ENCODE assay signal across 8 cellular contexts in genomic region chr7:142855401-142855743, GRCh38. TPM values are rescaled to one million over a fixed set of nuclear protein-coding genes. Genes with fewer than 3 reads are reported as not detected.
A peak's percentile ranks its signal among the peaks of the same experiment; 100 is the strongest.
DNase-seq lines count a peak whose midpoint lies in the region; ATAC-seq and TF ChIP-seq lines count a peak whose summit lies in the region.

No MANE protein-coding gene starts in this region.

- no peak for DNase-seq in activated CD4-positive, alpha-beta T cell treated with anti-CD3 and anti-CD28 coated beads, Interleukin-2, amount 10 ng/mL, durations not matched to agents 24 days and 14 days
- DNase-seq in activated CD4-positive, alpha-beta T cell treated with anti-CD3 and anti-CD28 coated beads for 48 hours, result no peak
- DNase-seq in WERI-Rb-1, result no peak
- DNase-seq in NCI-H1436 (lab: John Stamatoyannopoulos, UW), result no peak
- no peak for DNase-seq in glomerular visceral epithelial cell (ENCODE audit: extremely low spot score)

- no peak for TF ChIP-seq CTCF in WERI-Rb-1 (IDR thresholded peaks at IDR 0.05; ENCODE audit: low read depth, low read length)

- H3K4me1 Mint-ChIP-seq in activated CD4-positive, alpha-beta T cell treated with anti-CD3 and anti-CD28 coated beads, Interleukin-2, amount 10 ng/mL, durations not matched to agents 24 days and 14 days, result peaks cover 14% of the 10 kb centered on the region
- peaks cover 12% of the 10 kb centered on the region for H3K4me1 Mint-ChIP-seq in stimulated activated naive CD8-positive, alpha-beta T cell treated with anti-CD3 and anti-CD28 coated beads, Interleukin-15, Interleukin-2, amounts not matched to agents 100 ng/mL and 50 ng/mL, for 24 hours (ENCODE audit: low read depth)

- no peak overlapping the region for H3K9ac ChIP-seq in iPS-15b (ENCODE audit: low read depth, low read length)

- H3K9me3 Mint-ChIP-seq in activated CD4-positive, alpha-beta T cell treated with anti-CD3 and anti-CD28 coated beads, Interleukin-2, amount 10 ng/mL, durations not matched to agents 24 days and 14 days, result no peaks in the 10 kb centered on the region
- H3K9me3 Mint-ChIP-seq in stimulated activated naive CD8-positive, alpha-beta T cell treated with anti-CD3 and anti-CD28 coated beads, Interleukin-15, Interleukin-2, amounts not matched to agents 100 ng/mL and 50 ng/mL, for 24 hours, result no peaks in the 10 kb centered on the region

- H3K4me3 ChIP-seq in WERI-Rb-1 (ENCODE audit: low read depth, low read length), result peak overlapping the region; percentile 74
- peak overlapping the region; percentile 71 for H3K4me3 ChIP-seq in iPS-15b (ENCODE audit: low read depth, low read length)

- no peaks in the 10 kb centered on the region for H3K36me3 Mint-ChIP-seq in activated CD4-positive, alpha-beta T cell treated with anti-CD3 and anti-CD28 coated beads, Interleukin-2, amount 10 ng/mL, durations not matched to agents 24 days and 14 days (ENCODE audit: low read depth)
- H3K36me3 Mint-ChIP-seq in stimulated activated naive CD8-positive, alpha-beta T cell treated with anti-CD3 and anti-CD28 coated beads, Interleukin-15, Interleukin-2, amounts not matched to agents 100 ng/mL and 50 ng/mL, for 24 hours (ENCODE audit: low read depth), result no peaks in the 10 kb centered on the region

- H3K9me3 ChIP-seq in WERI-Rb-1 (ENCODE audit: severe bottlenecking) (no peaks in the 10 kb centered on the region), iPS-15b (ENCODE audit: control insufficient read depth, insufficient read depth, low read length) (no peaks in the 10 kb centered on the region)

- peaks cover 2% of the 10 kb centered on the region for H3K4me1 ChIP-seq in iPS-15b (ENCODE audit: control insufficient read depth, insufficient read depth, low read length)

- H3K27ac Mint-ChIP-seq in activated CD4-positive, alpha-beta T cell treated with anti-CD3 and anti-CD28 coated beads, Interleukin-2, amount 10 ng/mL, durations not matched to agents 24 days and 14 days, result no peak overlapping the region
- no peak overlapping the region for H3K27ac Mint-ChIP-seq in stimulated activated naive CD8-positive, alpha-beta T cell treated with anti-CD3 and anti-CD28 coated beads, Interleukin-15, Interleukin-2, amounts not matched to agents 100 ng/mL and 50 ng/mL, for 24 hours

- no peak for ATAC-seq in HG03457 (IDR thresholded peaks at IDR 0.05; ENCODE audit: unreplicated experiment)

- H3K27me3 ChIP-seq in WERI-Rb-1 (ENCODE audit: insufficient read depth, low read depth, severe bottlenecking) (peaks cover 7% of the 10 kb centered on the region), iPS-15b (ENCODE audit: control insufficient read depth, insufficient read depth, low read length) (peaks cover 21% of the 10 kb centered on the region)

- H3K36me3 ChIP-seq in WERI-Rb-1 (no peaks in the 10 kb centered on the region), iPS-15b (ENCODE audit: control insufficient read depth, insufficient read depth, low read length) (no peaks in the 10 kb centered on the region)

- peak overlapping the region; percentile 63 for H3K4me3 Mint-ChIP-seq in activated CD4-positive, alpha-beta T cell treated with anti-CD3 and anti-CD28 coated beads, Interleukin-2, amount 10 ng/mL, durations not matched to agents 24 days and 14 days
- peak overlapping the region; percentile 66 for H3K4me3 Mint-ChIP-seq in stimulated activated naive CD8-positive, alpha-beta T cell treated with anti-CD3 and anti-CD28 coated beads, Interleukin-15, Interleukin-2, amounts not matched to agents 100 ng/mL and 50 ng/mL, for 24 hours

- intact Hi-C loops in activated CD4-positive, alpha-beta T cell treated with anti-CD3 and anti-CD28 coated beads, Interleukin-2, amount 10 ng/mL, durations not matched to agents 24 days and 14 days (cut with micrococcal nuclease), result loop anchor here (2.0 to 10.0 kb wide), 4 partner anchors 47 to 881 kb away; partner anchors contain the start of gene TAS2R38

- H3K27me3 Mint-ChIP-seq in activated CD4-positive, alpha-beta T cell treated with anti-CD3 and anti-CD28 coated beads, Interleukin-2, amount 10 ng/mL, durations not matched to agents 24 days and 14 days, result peaks cover 13% of the 10 kb centered on the region
- no peaks in the 10 kb centered on the region for H3K27me3 Mint-ChIP-seq in stimulated activated naive CD8-positive, alpha-beta T cell treated with anti-CD3 and anti-CD28 coated beads, Interleukin-15, Interleukin-2, amounts not matched to agents 100 ng/mL and 50 ng/mL, for 24 hours

- H3K27ac ChIP-seq in WERI-Rb-1, result no peak overlapping the region

RNA-seq across cellular contexts. Expression of gene EPHB6, which starts 0.5 kb away (rescaled TPM):
- 5.9 and 7.3 TPM in 2 replicates for total RNA-seq in activated CD4-positive, alpha-beta T cell treated with anti-CD3 and anti-CD28 coated beads, Interleukin-2, amount 10 ng/mL, durations not matched to agents 24 days and 14 days

RNA-seq across cellular contexts. Expression of gene TRPV6, which starts 30.2 kb away (rescaled TPM):
- not detected in 2 replicates for total RNA-seq in activated CD4-positive, alpha-beta T cell treated with anti-CD3 and anti-CD28 coated beads, Interleukin-2, amount 10 ng/mL, durations not matched to agents 24 days and 14 days
